Comparison of ENCODE assay signal across 17 cellular contexts in the genomic region with DNA sequence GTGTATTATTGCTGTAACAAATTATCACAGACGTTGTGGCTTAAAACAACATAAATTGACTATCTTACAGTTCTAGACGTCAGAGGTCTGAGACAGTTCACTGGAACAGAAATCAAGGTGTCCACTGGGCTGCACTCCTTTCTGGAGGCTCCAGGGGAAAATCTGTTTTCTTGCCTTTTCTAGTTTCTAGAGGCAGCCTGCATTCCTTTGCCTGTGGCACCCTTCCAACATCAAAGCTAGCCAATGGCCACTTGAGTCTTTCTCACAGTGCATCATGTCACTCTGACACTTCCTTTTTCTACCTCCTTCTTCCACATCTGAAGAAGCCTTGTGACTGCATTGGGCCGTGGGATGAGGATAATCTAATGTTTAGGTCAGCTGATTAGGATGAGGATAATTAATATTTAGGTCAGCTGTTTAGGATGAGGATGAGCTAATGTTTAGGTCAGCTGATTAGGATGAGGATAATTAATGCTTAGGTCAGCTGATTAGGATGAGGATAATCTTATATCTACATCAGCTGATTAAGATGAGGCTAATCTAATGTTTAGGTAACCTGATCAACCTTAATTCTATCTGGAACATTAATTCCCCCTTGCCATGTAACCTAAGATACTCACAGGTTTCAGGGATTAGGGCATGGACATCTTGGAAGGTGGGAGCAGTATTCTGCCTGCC.
DNase-seq lines count a peak whose midpoint lies in the region; ATAC-seq, FAIRE-seq and TF ChIP-seq lines count a peak whose summit lies in the region.
"Had no signal": no experiment of that assay in that cellular context is flagged by ENCODE, and none has a peak within 500 bp of the region (broad histone marks: within the 10 kb centered on the region; RNA-seq: fewer than 3 reads in every experiment).

No MANE protein-coding gene starts in this region.

- WGBS in K562 (ENCODE audit: insufficient coverage, low coverage, missing lambda C conversion rate): 0% methylated on average over 3 of the region's 3 CpGs

- H3K27ac ChIP-seq in K562 (ENCODE audit: extremely low read depth, low read depth, low read length) (no peak overlapping the region), foreskin keratinocyte (no peak overlapping the region)
- H3K27ac ChIP-seq: prostate gland, upper lobe of left lung had no signal

- H3K79me2 ChIP-seq in K562 (ENCODE audit: control insufficient read depth, insufficient read depth, low read length): no peaks in the 10 kb centered on the region

- no peaks in the 10 kb centered on the region for H3K9me3 ChIP-seq in MG63
- no peaks in the 10 kb centered on the region for H3K9me3 ChIP-seq in K562 (replicated peaks; ENCODE audit: control insufficient read depth, insufficient read depth, low read depth, low read length)
- H3K9me3 ChIP-seq: prostate gland, upper lobe of left lung had no signal

- no TSS peak for BruUV-seq in K562 (replicated peaks; lab: Mats Ljungman, UMichigan)

- in situ Hi-C loops in K562 (cut with MboI): no loop called here

- no peak for FAIRE-seq in K562 (lab: Jason Lieb, UNC)

- H3K4me1 Mint-ChIP-seq in nephron: peaks cover 27% of the 10 kb centered on the region

- no peak for TF ChIP-seq EP300 in K562 (IDR thresholded peaks at IDR 0.05; ENCODE audit: low read length)

- peak; percentile 6 for DNase-seq in ELR (ENCODE audit: low read depth)
- peak; percentile 1 for DNase-seq in MG63
- DNase-seq in K562 (ENCODE audit: extremely low read depth in 1 of 4, low spot score in 3 of 4): no peak
- no peak for DNase-seq in NCI-H1436 treated with DMSO at 0.1 percent for 48 hours (lab: John Stamatoyannopoulos, UW)
- no peak for DNase-seq in foreskin keratinocyte
- DNase-seq in SW 1271 (lab: John Stamatoyannopoulos, UW): no peak
- DNase-seq in amniotic stem cell (lab: John Stamatoyannopoulos, UW): no peak
- DNase-seq: activated naive CD4-positive, alpha-beta T cell treated with anti-CD3 and anti-CD28 coated beads, Interleukin-2, amount 50 U/mL, for 16 hours; caudate nucleus; CD4-positive, alpha-beta memory T cell; DMS79; effector CD8-positive, alpha-beta T cell; KG1; stimulated activated naive CD4-positive, alpha-beta T cell; upper lobe of left lung had no signal

- no peak overlapping the region for H3K4me3 ChIP-seq in MG63
- H3K4me3 ChIP-seq in K562: no peak overlapping the region
- H3K4me3 ChIP-seq: prostate gland, upper lobe of left lung had no signal

- H3K36me3 Mint-ChIP-seq in nephron (ENCODE audit: low read depth): no peaks in the 10 kb centered on the region

- CTCF ChIA-PET in K562 (lab: Yijun Ruan, JAX; ENCODE audit: low intra/inter-chr PET ratio): no interaction called here

- no peak overlapping the region for H2AFZ ChIP-seq in K562 (ENCODE audit: low read depth, low read length)

- H3K9ac ChIP-seq in K562 (ENCODE audit: insufficient read depth in 1 of 2, low read depth in 2 of 2, low read length in 2 of 2): no peak overlapping the region

- H3K9me1 ChIP-seq in K562 (ENCODE audit: control insufficient read depth, insufficient read depth, low read length): no peaks in the 10 kb centered on the region

- no peaks in the 10 kb centered on the region for H3K9me3 Mint-ChIP-seq in nephron
- H3K9me3 Mint-ChIP-seq: CD4-positive, alpha-beta memory T cell had no signal

- peak overlapping the region; percentile 18 to 70 (median 43) for H3K27ac Mint-ChIP-seq in nephron
- H3K27ac Mint-ChIP-seq: CD4-positive, alpha-beta memory T cell had no signal

- H3K4me3 Mint-ChIP-seq in nephron: no peak overlapping the region
- H3K4me3 Mint-ChIP-seq: CD4-positive, alpha-beta memory T cell had no signal

- no peaks in the 10 kb centered on the region for H3K36me3 ChIP-seq in MG63
- no peaks in the 10 kb centered on the region for H3K36me3 ChIP-seq in K562 (ENCODE audit: control insufficient read depth, insufficient read depth, low read length)
- H3K36me3 ChIP-seq: prostate gland, upper lobe of left lung had no signal

- no peaks in the 10 kb centered on the region for H3K27me3 ChIP-seq in MG63
- H3K27me3 ChIP-seq in K562 (ENCODE audit: control insufficient read depth in 2 of 2, insufficient read depth in 2 of 2, low read length in 2 of 2): peaks cover 2 to 3% of the 10 kb centered on the region in 2 experiments; a peak in 1 of 5 replicates
- no peaks in the 10 kb centered on the region for H3K27me3 ChIP-seq in foreskin keratinocyte
- H3K27me3 ChIP-seq: upper lobe of left lung had no signal

- H4K20me1 ChIP-seq in K562 (replicated peaks; ENCODE audit: control insufficient read depth, insufficient read depth, low read length): no peaks in the 10 kb centered on the region

- H3K27me3 Mint-ChIP-seq in nephron (ENCODE audit: low read depth): peaks cover 3% of the 10 kb centered on the region
- H3K27me3 Mint-ChIP-seq: CD4-positive, alpha-beta memory T cell had no signal

- intact Hi-C loops in K562 (cut with micrococcal nuclease): no loop called here

- TF ChIP-seq CTCF in K562 (IDR thresholded peaks at IDR 0.05 in 2 of 3, conservative IDR thresholded peaks at IDR 0.05 in 1 of 3; ENCODE audit: insufficient read depth in 2 of 3, low read depth in 1 of 3, low read length in 3 of 3) (no peak), nephron (IDR thresholded peaks at IDR 0.05; ENCODE audit: unreplicated experiment in 3 of 3) (no peak), foreskin keratinocyte (conservative IDR thresholded peaks at IDR 0.05) (no peak)

- POLR2A ChIA-PET in K562 (lab: Yijun Ruan, JAX): interaction anchor here (0.5 kb wide), 1 partner anchor 168 kb away, joined by 3 read pairs; no protein-coding TSS in a partner anchor

- no peaks in the 10 kb centered on the region for H3K4me1 ChIP-seq in K562 (replicated peaks in 1 of 2; ENCODE audit: control insufficient read depth in 2 of 2, insufficient read depth in 2 of 2, low read length in 2 of 2)
- no peaks in the 10 kb centered on the region for H3K4me1 ChIP-seq in foreskin keratinocyte
- H3K4me1 ChIP-seq: prostate gland, upper lobe of left lung had no signal

- TF ChIP-seq RAD21 in K562 (CRISPR knock-in tag; conservative IDR thresholded peaks at IDR 0.05 in 1 of 2, IDR thresholded peaks at IDR 0.05 in 1 of 2): no peak

- ATAC-seq in K562 (no peak), foreskin keratinocyte (no peak)

- TF ChIP-seq POLR2A in K562 (conservative IDR thresholded peaks at IDR 0.05): no peak

- H3K4me2 ChIP-seq in K562 (ENCODE audit: insufficient read depth, low read length): no peak overlapping the region

TF ChIP-seq in K562, 482 proteins besides CTCF, POLR2A, EP300 and RAD21:
- TF ChIP-seq ZNF408 (CRISPR knock-in tag; IDR thresholded peaks at IDR 0.05; ENCODE audit: low read depth): no peak
- peak; percentile 80 for TF ChIP-seq MAFF (IDR thresholded peaks at IDR 0.05; ENCODE audit: low read length)
- TF ChIP-seq ARNT (IDR thresholded peaks at IDR 0.05): no peak
- TF ChIP-seq, protein P1, sequence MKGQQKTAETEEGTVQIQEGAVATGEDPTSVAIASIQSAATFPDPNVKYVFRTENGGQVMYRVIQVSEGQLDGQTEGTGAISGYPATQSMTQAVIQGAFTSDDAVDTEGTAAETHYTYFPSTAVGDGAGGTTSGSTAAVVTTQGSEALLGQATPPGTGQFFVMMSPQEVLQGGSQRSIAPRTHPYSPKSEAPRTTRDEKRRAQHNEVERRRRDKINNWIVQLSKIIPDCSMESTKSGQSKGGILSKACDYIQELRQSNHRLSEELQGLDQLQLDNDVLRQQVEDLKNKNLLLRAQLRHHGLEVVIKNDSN (CRISPR knock-in tag; IDR thresholded peaks at IDR 0.05): no peak
- TF ChIP-seq MAFG (tag; conservative IDR thresholded peaks at IDR 0.05): peak; percentile 33; the same call in 1 of the 2 replicates
- TF ChIP-seq ZNF316 (IDR thresholded peaks at IDR 0.05): peak; percentile 76
- peak; percentile 34 for TF ChIP-seq C11orf30 (IDR thresholded peaks at IDR 0.05; ENCODE audit: low read depth)
- no peak for TF ChIP-seq KDM2B (CRISPR knock-in tag; IDR thresholded peaks at IDR 0.05)
- no peak for TF ChIP-seq HDAC2 (IDR thresholded peaks at IDR 0.05)
- no peak for TF ChIP-seq NR1H2 (CRISPR knock-in tag; IDR thresholded peaks at IDR 0.05)
- TF ChIP-seq MAFK (IDR thresholded peaks at IDR 0.05; ENCODE audit: low read length): peak; percentile 75

Comparison
In these comparisons a context has a peak if more than half of its experiments do, and no peak if none do; other contexts are left out.
1. DNase-seq: peak in ELR (single experiment) and MG63 (single experiment); none in K562 (0 of 4), NCI-H1436 treated with DMSO at 0.1 percent for 48 hours (single experiment), foreskin keratinocyte (0 of 2), SW 1271 (0 of 2) and amniotic stem cell (single experiment).